Comparison of ENCODE assay signal across 17 cellular contexts in the genomic region with DNA sequence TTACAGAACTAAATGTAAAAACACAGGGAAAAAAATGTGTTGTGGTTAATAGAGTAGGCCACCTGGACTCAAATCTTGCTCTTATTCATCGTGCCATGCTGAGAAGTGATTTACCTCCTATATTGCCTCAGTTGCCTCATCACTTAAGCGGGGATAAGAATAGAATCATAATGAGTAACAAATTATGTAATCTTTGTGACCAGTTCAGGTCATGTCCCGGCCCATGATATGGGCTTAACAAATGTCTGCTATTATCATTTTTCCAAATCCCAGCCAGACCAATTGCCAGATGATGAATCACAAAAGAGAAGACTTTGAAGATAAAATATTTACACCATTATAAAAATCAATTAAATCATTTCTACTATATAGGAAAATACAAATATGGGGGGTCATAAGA.
"Had no signal": no experiment of that assay in that cellular context is flagged by ENCODE, and none has a peak within 500 bp of the region (broad histone marks: within the 10 kb centered on the region; RNA-seq: fewer than 3 reads in every experiment).

No MANE protein-coding gene starts in this region.

- DNase-seq: KBM-7, MV-4-11, NCI-H1048, NCI-H1105, NCI-H1417 treated with DMSO at 0.1 percent for 48 hours, NCI-H146, NCI-H1694 treated with DMSO at 0.1 percent for 48 hours, NCI-H1930, NCI-H2081, NCI-H2107, NCI-H2227 treated with DMSO at 0.1 percent for 48 hours, NCI-H524, NCI-H526 treated with DMSO at 0.1 percent for 48 hours, NCI-H748 treated with DMSO at 0.1 percent for 48 hours, PC-3, SHP77, SK-N-SH had no signal
